Comparison of ENCODE assay signal across 21 cellular contexts in genomic region chr11:92475824-92476223, GRCh38.
DNase-seq lines count a peak whose midpoint lies in the region; ATAC-seq, FAIRE-seq and TF ChIP-seq lines count a peak whose summit lies in the region.
"Had no signal": no experiment of that assay in that cellular context is flagged by ENCODE, and none has a peak within 500 bp of the region (broad histone marks: within the 10 kb centered on the region; RNA-seq: fewer than 3 reads in every experiment).

No MANE protein-coding gene starts in this region.

- H3K4me1 ChIP-seq in Loucy (ENCODE audit: insufficient read depth, low read length, poor library complexity, severe bottlenecking) (peaks cover 17% of the 10 kb centered on the region), colonic mucosa (no peaks in the 10 kb centered on the region), mucosa of descending colon (ENCODE audit: low read depth) (peaks cover 3% of the 10 kb centered on the region)

- CTCF ChIA-PET in activated naive CD4-positive, alpha-beta T cell treated with anti-CD3 and anti-CD28 coated beads for 36 hours (lab: Charles Lee), result no interaction called here

- H3K27me3 Mint-ChIP-seq in activated naive CD4-positive, alpha-beta T cell treated with anti-CD3 and anti-CD28 coated beads for 36 hours (ENCODE audit: low read depth), result no peaks in the 10 kb centered on the region
- H3K27me3 Mint-ChIP-seq: CD4-positive, alpha-beta T cell had no signal

- no peaks in the 10 kb centered on the region for H3K9me2 ChIP-seq in Loucy (replicated peaks; ENCODE audit: low read depth, low read length)

- DNase-seq in colonic mucosa (peak; percentile 20), mucosa of descending colon (peak in 2 of 3 donors; percentile 22 to 27), frontal cortex (ENCODE audit: low spot score in 2 of 2) (no peak), H4 (ENCODE audit: low spot score) (no peak)
- no peak for DNase-seq in activated naive CD4-positive, alpha-beta T cell treated with anti-CD3 and anti-CD28 coated beads, Interleukin-2, amount 50 U/mL, for 16 hours
- no peak for DNase-seq in activated naive CD4-positive, alpha-beta T cell treated with anti-CD3 and anti-CD28 coated beads for 36 hours
- DNase-seq: ACHN; BE2C; C1 segment of cervical spinal cord; Caco-2; CD4-positive, alpha-beta T cell; DMS79; GDM1; H7 had no signal

- H4K20me1 ChIP-seq in Loucy (ENCODE audit: insufficient read depth, low read length, poor library complexity, severe bottlenecking), result no peaks in the 10 kb centered on the region

- no peaks in the 10 kb centered on the region for H3K4me1 Mint-ChIP-seq in activated naive CD4-positive, alpha-beta T cell treated with anti-CD3 and anti-CD28 coated beads for 36 hours (ENCODE audit: low read depth)

- no peaks in the 10 kb centered on the region for H3F3A ChIP-seq in Loucy (ENCODE audit: low read depth)

- peak overlapping the region; percentile 11 for H3K4me2 ChIP-seq in Loucy (ENCODE audit: low read depth, low read length, poor library complexity, severe bottlenecking)
- H3K4me2 ChIP-seq: GM23338 had no signal

- H3K9ac ChIP-seq in Loucy (ENCODE audit: low read depth, low read length, poor library complexity, severe bottlenecking) (no peak overlapping the region), colonic mucosa (ENCODE audit: low read depth in 2 of 2, low read length in 2 of 2) (no peak overlapping the region)

- H3K9me3 ChIP-seq in Loucy (ENCODE audit: insufficient read depth, low read depth, low read length) (no peaks in the 10 kb centered on the region), colonic mucosa (no peaks in the 10 kb centered on the region), mucosa of descending colon (no peaks in the 10 kb centered on the region)
- H3K9me3 ChIP-seq: BE2C, Caco-2 had no signal

- H3K79me2 ChIP-seq in Loucy (ENCODE audit: insufficient read depth, low read length), result no peaks in the 10 kb centered on the region

- no peak overlapping the region for H2AFZ ChIP-seq in Loucy (ENCODE audit: low read length)
- H2AFZ ChIP-seq: GM23338 had no signal

- no peaks in the 10 kb centered on the region for H3K9me3 Mint-ChIP-seq in activated naive CD4-positive, alpha-beta T cell treated with anti-CD3 and anti-CD28 coated beads for 36 hours
- H3K9me3 Mint-ChIP-seq: CD4-positive, alpha-beta T cell; GM23338 had no signal

- peak; percentile 78 for ATAC-seq in mucosa of descending colon
- ATAC-seq: GM23338, HCT116 had no signal

- H3K36me3 Mint-ChIP-seq in activated naive CD4-positive, alpha-beta T cell treated with anti-CD3 and anti-CD28 coated beads for 36 hours (ENCODE audit: low read depth), result no peaks in the 10 kb centered on the region

- intact Hi-C loops in colonic mucosa (cut with DNase I) (no loop called here), mucosa of descending colon (cut with DNase I, micrococcal nuclease) (no loop called here)
- intact Hi-C loops in activated naive CD4-positive, alpha-beta T cell treated with anti-CD3 and anti-CD28 coated beads for 36 hours (cut with micrococcal nuclease), result no loop called here

- H3K4me3 Mint-ChIP-seq in activated naive CD4-positive, alpha-beta T cell treated with anti-CD3 and anti-CD28 coated beads for 36 hours, result no peak overlapping the region
- H3K4me3 Mint-ChIP-seq: CD4-positive, alpha-beta T cell; GM23338 had no signal

- H3K27ac ChIP-seq in colonic mucosa, result no peak overlapping the region

- H3K27me3 ChIP-seq in Loucy (ENCODE audit: insufficient read depth, low read length, poor library complexity, severe bottlenecking) (no peaks in the 10 kb centered on the region), colonic mucosa (no peaks in the 10 kb centered on the region)
- H3K27me3 ChIP-seq: BE2C had no signal

- H3K4me3 ChIP-seq in Loucy (ENCODE audit: low read length, poor library complexity, severe bottlenecking) (no peak overlapping the region), colonic mucosa (no peak overlapping the region), mucosa of descending colon (no peak overlapping the region)
- H3K4me3 ChIP-seq: GM23338 had no signal

- no peak overlapping the region for H3K27ac Mint-ChIP-seq in activated naive CD4-positive, alpha-beta T cell treated with anti-CD3 and anti-CD28 coated beads for 36 hours
- H3K27ac Mint-ChIP-seq: CD4-positive, alpha-beta T cell; GM23338 had no signal

- H3K36me3 ChIP-seq in Loucy (ENCODE audit: insufficient read depth, low read length), result no peaks in the 10 kb centered on the region
- H3K36me3 ChIP-seq in colonic mucosa, result no peaks in the 10 kb centered on the region
- no peaks in the 10 kb centered on the region for H3K36me3 ChIP-seq in mucosa of descending colon (ENCODE audit: low read depth)
- H3K36me3 ChIP-seq: BE2C had no signal

- TF ChIP-seq CTCF in Loucy (conservative IDR thresholded peaks at IDR 0.05; ENCODE audit: low read length), result no peak
- TF ChIP-seq CTCF in colonic mucosa (IDR thresholded peaks at IDR 0.05), result no peak
- no peak for TF ChIP-seq CTCF in mucosa of descending colon (IDR thresholded peaks at IDR 0.05)

- no peak for FAIRE-seq in frontal cortex (lab: Jason Lieb, UNC)
- FAIRE-seq: A204.1, D721Med, GM12892, GM18507 had no signal

Comparison
In these comparisons a context has a peak if more than half of its experiments do, and no peak if none do; other contexts are left out.
1. DNase-seq: peak in colonic mucosa (single experiment) and mucosa of descending colon (2 of 3); none in frontal cortex (0 of 2), H4 (single experiment), activated naive CD4-positive, alpha-beta T cell treated with anti-CD3 and anti-CD28 coated beads, Interleukin-2, amount 50 U/mL, for 16 hours (single experiment) and activated naive CD4-positive, alpha-beta T cell treated with anti-CD3 and anti-CD28 coated beads for 36 hours (single experiment).